In the genomic region with DNA sequence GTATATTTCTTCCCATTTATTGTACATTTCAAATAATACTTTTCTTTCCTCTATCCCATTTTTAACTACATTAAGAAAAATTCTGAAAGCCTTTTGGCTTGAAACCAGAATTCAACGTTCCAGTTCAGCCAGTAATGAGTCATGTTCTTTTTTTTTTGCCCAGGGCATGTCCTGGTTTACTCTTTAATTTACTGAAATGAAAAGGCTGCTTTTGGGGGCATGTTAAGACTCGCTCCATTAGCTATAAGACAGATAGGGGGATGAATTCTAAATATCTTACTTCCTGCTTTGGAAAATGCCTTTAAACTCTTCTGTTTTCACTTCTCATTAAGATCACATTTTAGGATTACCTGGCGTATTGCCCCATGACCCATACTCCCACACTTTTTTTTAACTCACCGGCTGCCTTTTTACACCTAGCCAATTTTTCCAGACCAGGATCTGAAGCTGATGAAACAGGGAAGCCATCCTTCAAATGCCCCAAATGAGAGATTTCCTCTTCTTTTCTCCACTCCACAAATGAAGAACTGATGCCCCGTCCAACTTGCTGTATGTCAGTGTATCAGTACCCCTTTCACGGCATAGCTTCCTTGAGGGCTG, we compare ENCODE assay signal across 9 cellular contexts. TPM values are rescaled to one million over a fixed set of nuclear protein-coding genes. Genes with fewer than 3 reads are reported as not detected.
DNase-seq lines count a peak whose midpoint lies in the region; ATAC-seq and TF ChIP-seq lines count a peak whose summit lies in the region.
"Had no signal": no experiment of that assay in that cellular context is flagged by ENCODE, and none has a peak within 500 bp of the region (broad histone marks: within the 10 kb centered on the region; RNA-seq: fewer than 3 reads in every experiment).

No MANE protein-coding gene starts in this region.

- peak overlapping the region; percentile 62 for H3K4me3 ChIP-seq in epithelial cell of esophagus (ENCODE audit: low read length)
- no peak overlapping the region for H3K4me3 ChIP-seq in skeletal muscle satellite cell (ENCODE audit: low read length)
- H3K4me3 ChIP-seq in Caco-2 (ENCODE audit: low read depth, low read length): no peak overlapping the region
- H3K4me3 ChIP-seq: thoracic aorta had no signal

- no peaks in the 10 kb centered on the region for H3K27me3 ChIP-seq in skeletal muscle satellite cell (ENCODE audit: control insufficient read depth, insufficient read depth, low read length)
- no peaks in the 10 kb centered on the region; the same call in 1 of the 2 replicates for H3K27me3 ChIP-seq in Caco-2 (replicated peaks; ENCODE audit: control insufficient read depth, insufficient read depth, low read length)

- peak overlapping the region; percentile 26 for H3K4me2 ChIP-seq in skeletal muscle satellite cell (ENCODE audit: low read length)

- DNase-seq in LoVo (ENCODE audit: low spot score): peak; percentile 42
- peak; percentile 93 for DNase-seq in epithelial cell of esophagus (ENCODE audit: low read depth)
- no peak for DNase-seq in Caco-2
- DNase-seq in activated CD8-positive, alpha-beta T cell treated with anti-CD3 and anti-CD28 coated beads for 36 hours: no peak
- DNase-seq: kidney had no signal

- intact Hi-C loops in Caco-2 (cut with micrococcal nuclease; ENCODE audit: unreplicated experiment): no loop called here
- intact Hi-C loops in activated CD8-positive, alpha-beta T cell treated with anti-CD3 and anti-CD28 coated beads for 36 hours (cut with micrococcal nuclease): no loop called here

- ATAC-seq in GM21619 (IDR thresholded peaks at IDR 0.05; ENCODE audit: unreplicated experiment) (peak; percentile 35), GM19395 (IDR thresholded peaks at IDR 0.05; ENCODE audit: unreplicated experiment) (no peak)
- no peak for ATAC-seq in activated CD8-positive, alpha-beta T cell treated with anti-CD3 and anti-CD28 coated beads for 36 hours

- no TSS peak for BruUV-seq in Caco-2 (replicated peaks; lab: Mats Ljungman, UMichigan)

- H3K9me3 Mint-ChIP-seq in Caco-2 (ENCODE audit: unreplicated experiment): no peaks in the 10 kb centered on the region
- H3K9me3 Mint-ChIP-seq in activated CD8-positive, alpha-beta T cell treated with anti-CD3 and anti-CD28 coated beads for 36 hours: no peaks in the 10 kb centered on the region

- H3K9me3 ChIP-seq in skeletal muscle satellite cell (replicated peaks; ENCODE audit: low read length) (no peaks in the 10 kb centered on the region), Caco-2 (no peaks in the 10 kb centered on the region)
- H3K9me3 ChIP-seq: thoracic aorta had no signal

- H3K36me3 Mint-ChIP-seq in Caco-2 (ENCODE audit: insufficient read depth, unreplicated experiment): no peaks in the 10 kb centered on the region
- H3K36me3 Mint-ChIP-seq in activated CD8-positive, alpha-beta T cell treated with anti-CD3 and anti-CD28 coated beads for 36 hours (ENCODE audit: low read depth): no peaks in the 10 kb centered on the region

- H3K4me3 Mint-ChIP-seq in Caco-2 (ENCODE audit: unreplicated experiment): no peak overlapping the region
- no peak overlapping the region for H3K4me3 Mint-ChIP-seq in activated CD8-positive, alpha-beta T cell treated with anti-CD3 and anti-CD28 coated beads for 36 hours

- H3K4me1 ChIP-seq in skeletal muscle satellite cell (ENCODE audit: control insufficient read depth, insufficient read depth, low read length): peaks cover 22% of the 10 kb centered on the region
- peaks cover 12% of the 10 kb centered on the region; the same call in 1 of the 2 replicates for H3K4me1 ChIP-seq in Caco-2

- H3K36me3 ChIP-seq in skeletal muscle satellite cell (ENCODE audit: insufficient read depth, low read length) (no peaks in the 10 kb centered on the region), Caco-2 (ENCODE audit: control insufficient read depth, insufficient read depth, low read length) (no peaks in the 10 kb centered on the region)
- H3K36me3 ChIP-seq: thoracic aorta had no signal

- no peak overlapping the region for H3K9ac ChIP-seq in skeletal muscle satellite cell (ENCODE audit: low read depth, low read length)

- no peak for TF ChIP-seq CTCF in epithelial cell of esophagus (IDR thresholded peaks at IDR 0.05; ENCODE audit: insufficient read depth, low read depth, low read length, missing control alignments)
- TF ChIP-seq CTCF in Caco-2 (IDR thresholded peaks at IDR 0.05; ENCODE audit: insufficient read depth in 1 of 2, low read depth in 1 of 2, low read length in 1 of 2, severe bottlenecking in 1 of 2, unreplicated experiment in 1 of 2): no peak
- no peak for TF ChIP-seq CTCF in activated CD8-positive, alpha-beta T cell treated with anti-CD3 and anti-CD28 coated beads for 36 hours (IDR thresholded peaks at IDR 0.05)

- no peaks in the 10 kb centered on the region for H3K27me3 Mint-ChIP-seq in Caco-2 (ENCODE audit: insufficient read depth, unreplicated experiment)
- H3K27me3 Mint-ChIP-seq in activated CD8-positive, alpha-beta T cell treated with anti-CD3 and anti-CD28 coated beads for 36 hours: peaks cover 14% of the 10 kb centered on the region

- H3K27ac Mint-ChIP-seq in Caco-2 (ENCODE audit: unreplicated experiment): no peak overlapping the region
- H3K27ac Mint-ChIP-seq in activated CD8-positive, alpha-beta T cell treated with anti-CD3 and anti-CD28 coated beads for 36 hours: no peak overlapping the region

- POLR2A ChIA-PET in Caco-2 (lab: Charles Lee): no interaction called here
- POLR2A ChIA-PET in activated CD8-positive, alpha-beta T cell treated with anti-CD3 and anti-CD28 coated beads for 36 hours (lab: Charles Lee): interaction anchor here (0.7 kb wide), 1 partner anchor 432 kb away, joined by 3 read pairs; no protein-coding TSS in a partner anchor

- CTCF ChIA-PET in Caco-2 (lab: Charles Lee): no interaction called here
- CTCF ChIA-PET in activated CD8-positive, alpha-beta T cell treated with anti-CD3 and anti-CD28 coated beads for 36 hours (lab: Charles Lee): interaction anchor here (0.9 kb wide), 1 partner anchor 15 kb away, joined by 4 read pairs; no protein-coding TSS in a partner anchor

- H3K4me1 Mint-ChIP-seq in Caco-2 (ENCODE audit: low read depth, unreplicated experiment): peaks cover 9% of the 10 kb centered on the region
- no peaks in the 10 kb centered on the region for H3K4me1 Mint-ChIP-seq in activated CD8-positive, alpha-beta T cell treated with anti-CD3 and anti-CD28 coated beads for 36 hours (ENCODE audit: low read depth)

RNA-seq across cellular contexts. Expression of gene ABCA12, which starts 0.6 kb away (rescaled TPM):
- total RNA-seq in skeletal muscle satellite cell (2012; rRNA removed): under 0.01 and 0.22 TPM in 2 replicates
- total RNA-seq in Caco-2 (2022): 0.09 TPM in 1 of 2 replicates, not detected in the other
- not detected for total RNA-seq in activated CD8-positive, alpha-beta T cell treated with anti-CD3 and anti-CD28 coated beads for 36 hours

Comparison
In these comparisons a context has a peak if more than half of its experiments do, and no peak if none do; other contexts are left out.
1. DNase-seq: peak in LoVo (single experiment) and epithelial cell of esophagus (single experiment); none in Caco-2 (0 of 2) and activated CD8-positive, alpha-beta T cell treated with anti-CD3 and anti-CD28 coated beads for 36 hours (single experiment).